In genomic region chr1:147562819-147563218, GRCh38 we compare ENCODE assay signal across 1 cellular context.
TF ChIP-seq lines count a peak whose summit lies in the region.

No MANE protein-coding gene starts in this region.

TF ChIP-seq in K562, 482 proteins besides CTCF, POLR2A, EP300 and RAD21 (continued from another document):
- TF ChIP-seq RBM25 (IDR thresholded peaks at IDR 0.05; ENCODE audit: low read depth, low read length, severe bottlenecking) (peak; percentile 13), SRF (CRISPR knock-in tag; IDR thresholded peaks at IDR 0.05) (no peak)
TF ChIP-seq in K562: peak in this region for 1.
